Comparison of ENCODE assay signal across 22 cellular contexts in the genomic region with DNA sequence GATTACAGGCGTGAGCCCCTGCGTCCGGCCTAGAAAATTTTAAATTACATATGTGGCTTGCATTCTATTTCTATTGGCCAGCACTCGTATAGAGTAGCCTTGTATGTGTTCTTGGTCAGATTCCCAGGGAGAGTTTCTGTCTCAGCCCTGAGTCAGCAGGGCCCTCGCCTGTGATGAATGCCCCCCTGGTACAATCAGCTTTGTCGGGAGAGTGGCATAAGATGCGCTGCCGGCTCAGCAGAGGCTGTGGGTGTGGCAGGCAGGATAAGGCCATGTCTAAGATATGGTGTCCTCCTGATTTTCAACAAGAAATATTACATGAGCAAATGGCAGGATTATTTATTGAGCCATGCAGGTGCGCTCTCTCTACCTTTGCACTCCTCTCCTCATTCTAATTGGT. TPM values are rescaled to one million over a fixed set of nuclear protein-coding genes. Genes with fewer than 3 reads are reported as not detected.
"Had no signal": no experiment of that assay in that cellular context is flagged by ENCODE, and none has a peak within 500 bp of the region (broad histone marks: within the 10 kb centered on the region; RNA-seq: fewer than 3 reads in every experiment).

No MANE protein-coding gene starts in this region.

- ATAC-seq: activated CD8-positive, alpha-beta memory T cell treated with anti-CD3 and anti-CD28 coated beads, Interleukin-2, amount 10 ng/mL, durations not matched to agents 7 days and 5 days; activated T-cell treated with anti-CD3 and anti-CD28 coated beads, Interleukin-2, amount 50 U/mL, for 4 hours; T-cell; WTC11 had no signal

- H3K27ac ChIP-seq: KMS-11, SK-N-MC had no signal

- DNase-seq: activated CD4-positive, alpha-beta T cell treated with anti-CD3 and anti-CD28 coated beads for 1 hour; activated CD4-positive, alpha-beta T cell treated with anti-CD3 and anti-CD28 coated beads, Interleukin-2, amount 10 ng/mL, durations not matched to agents 24 days and 14 days; activated CD4-positive, alpha-beta T cell treated with anti-CD3 and anti-CD28 coated beads, Interleukin-2, amount 50 U/mL, for 48 hours; activated CD8-positive, alpha-beta memory T cell treated with anti-CD3 and anti-CD28 coated beads, Interleukin-2, amount 10 ng/mL, durations not matched to agents 7 days and 5 days; activated gamma-delta T cell; activated naive CD4-positive, alpha-beta T cell treated with anti-CD3 and anti-CD28 coated beads for 36 hours; activated T-cell treated with anti-CD3 and anti-CD28 coated beads, Interleukin-2, amount 50 U/mL, for 4 hours; amygdala; cerebellar nuclear complex; MM.1S; NCI-H1105 treated with DMSO at 0.1 percent for 48 hours; NCI-H1436 treated with DMSO at 0.1 percent for 48 hours; NCI-H187; NCI-H2081; NCI-H510A treated with DMSO at 0.1 percent for 48 hours; SIG-M5; T-cell; T-helper 2 cell had no signal

- H3K4me3 ChIP-seq: SK-N-MC had no signal

RNA-seq across cellular contexts. Expression of a gene that starts 1.6 kb away (rescaled TPM):
- total RNA-seq: activated CD4-positive, alpha-beta T cell treated with anti-CD3 and anti-CD28 coated beads, Interleukin-2, amount 10 ng/mL, durations not matched to agents 24 days and 14 days; activated naive CD4-positive, alpha-beta T cell treated with anti-CD3 and anti-CD28 coated beads for 36 hours; astrocyte; WTC11 had no signal
